ENCODE assay signal across 24 cellular contexts in the genomic region with DNA sequence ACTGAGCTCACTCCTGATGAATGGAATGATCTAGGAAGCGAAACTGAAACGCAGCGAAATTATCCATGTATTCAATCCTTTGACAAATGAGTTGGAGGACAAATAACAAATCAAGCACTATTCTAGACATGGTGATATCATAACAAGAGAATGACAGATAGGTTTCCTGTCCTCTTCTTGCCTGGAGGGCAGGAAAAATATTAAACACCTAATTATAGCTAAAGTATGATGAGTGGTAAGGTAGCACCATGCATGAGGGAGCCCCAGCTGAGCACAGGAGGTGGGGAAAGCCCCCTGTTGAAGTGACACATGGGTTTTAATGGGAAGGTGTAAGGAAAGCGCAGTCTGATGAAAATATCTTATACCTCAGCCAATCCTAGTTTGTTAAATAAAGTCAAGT.
"Had no signal": no experiment of that assay in that cellular context is flagged by ENCODE, and none has a peak within 500 bp of the region (broad histone marks: within the 10 kb centered on the region; RNA-seq: fewer than 3 reads in every experiment).

No MANE protein-coding gene starts in this region.

- H3K4me3 ChIP-seq: MG63, SJSA1 had no signal

- H3K9me3 ChIP-seq: SJSA1, SK-N-SH had no signal

- H3K36me3 ChIP-seq: MG63, SJSA1 had no signal

- H3K27me3 ChIP-seq: MG63, SJSA1 had no signal

- H3K4me1 ChIP-seq: SJSA1 had no signal

- ATAC-seq: activated naive CD8-positive, alpha-beta T cell treated with anti-CD3 and anti-CD28 coated beads, Interleukin-2, amount 50 U/mL, for 24 hours; activated T-cell treated with anti-CD3 and anti-CD28 coated beads, Interleukin-2, amount 50 U/mL, for 4 hours; Panc1 had no signal

- DNase-seq: activated CD4-positive, alpha-beta memory T cell treated with anti-CD3 and anti-CD28 coated beads for 36 hours; activated CD4-positive, alpha-beta T cell treated with anti-CD3 and anti-CD28 coated beads, Interleukin-2, amount 10 ng/mL, durations not matched to agents 7 days and 5 days; activated CD8-positive, alpha-beta memory T cell treated with anti-CD3 and anti-CD28 coated beads, Interleukin-2, amount 50 U/mL, for 4 hours; activated naive CD4-positive, alpha-beta T cell treated with anti-CD3 and anti-CD28 coated beads, Interleukin-2, amount 10 ng/mL, durations not matched to agents 7 days and 5 days; activated naive CD8-positive, alpha-beta T cell treated with anti-CD3 and anti-CD28 coated beads, Interleukin-2, amount 50 U/mL, for 24 hours; activated T-cell treated with anti-CD3 and anti-CD28 coated beads for 4 hours; activated T-cell treated with anti-CD3 and anti-CD28 coated beads, Interleukin-2, amount 50 U/mL, for 4 hours; anterior cingulate cortex; caudate nucleus; cerebellar nuclear complex; Karpas-422; KBM-7; MG63; NCI-H1048; NCI-H1105 treated with DMSO at 0.1 percent for 48 hours; NCI-H1436; NCI-H1694; NCI-H2081 treated with DMSO at 0.1 percent for 48 hours; NCI-H510A; NCI-H526; SHP77 treated with DMSO at 0.1 percent for 48 hours; SK-N-SH had no signal

- H3K27ac ChIP-seq: SJSA1 had no signal
